In genomic region chr9:77953590-77953989, GRCh38 we compare ENCODE assay signal across 14 cellular contexts.
DNase-seq lines count a peak whose midpoint lies in the region; ATAC-seq and TF ChIP-seq lines count a peak whose summit lies in the region.
"Had no signal": no experiment of that assay in that cellular context is flagged by ENCODE, and none has a peak within 500 bp of the region (broad histone marks: within the 10 kb centered on the region; RNA-seq: fewer than 3 reads in every experiment).

No MANE protein-coding gene starts in this region.

- intact Hi-C loops in CD8-positive, alpha-beta T cell (cut with DNase I, micrococcal nuclease): no loop called here

- ATAC-seq in CD4-positive, CD25-positive, alpha-beta regulatory T cell (ENCODE audit: low read depth in 2 of 2): no peak
- ATAC-seq in WTC11 (no peak), HG03108 (IDR thresholded peaks at IDR 0.05; ENCODE audit: unreplicated experiment) (no peak)
- no peak for ATAC-seq in CD8-positive, alpha-beta T cell
- ATAC-seq: effector memory CD8-positive, alpha-beta T cell; stimulated activated naive CD8-positive, alpha-beta T cell treated with anti-CD3 and anti-CD28 coated beads, Interleukin-15, amount 100 ng/mL, for 72 hours had no signal

- no peaks in the 10 kb centered on the region for H3K9me3 ChIP-seq in CD4-positive, CD25-positive, alpha-beta regulatory T cell (ENCODE audit: control insufficient read depth in 2 of 2, low read length in 2 of 2)
- H3K9me3 ChIP-seq in KOPT-K1 (ENCODE audit: insufficient read depth, low read length, poor library complexity, severe bottlenecking): no peaks in the 10 kb centered on the region
- H3K9me3 ChIP-seq in CD8-positive, alpha-beta T cell (ENCODE audit: low read length): no peaks in the 10 kb centered on the region
- H3K9me3 ChIP-seq: heart right ventricle, psoas muscle had no signal

- no peak overlapping the region for H3K4me3 ChIP-seq in CD4-positive, CD25-positive, alpha-beta regulatory T cell (ENCODE audit: low read depth, low read length)
- H3K4me3 ChIP-seq in CD8-positive, alpha-beta T cell (ENCODE audit: low read depth, low read length): no peak overlapping the region
- H3K4me3 ChIP-seq: heart right ventricle, psoas muscle had no signal

- peaks cover 22 to 77% (median 44%) of the 10 kb centered on the region in 4 donors for H3K4me1 Mint-ChIP-seq in CD4-positive, CD25-positive, alpha-beta regulatory T cell
- H3K4me1 Mint-ChIP-seq in WTC11 (peaks cover 84% of the 10 kb centered on the region), mesothelial cell of epicardium (peaks cover 41% of the 10 kb centered on the region)
- H3K4me1 Mint-ChIP-seq in CD8-positive, alpha-beta T cell (ENCODE audit: low read depth): peaks cover 48% of the 10 kb centered on the region

- H3K27me3 Mint-ChIP-seq in CD4-positive, CD25-positive, alpha-beta regulatory T cell: no peaks in the 10 kb centered on the region
- H3K27me3 Mint-ChIP-seq in WTC11 (ENCODE audit: low read depth): no peaks in the 10 kb centered on the region
- no peaks in the 10 kb centered on the region for H3K27me3 Mint-ChIP-seq in mesothelial cell of epicardium (ENCODE audit: low read depth)
- H3K27me3 Mint-ChIP-seq in CD8-positive, alpha-beta T cell (ENCODE audit: low read depth): no peaks in the 10 kb centered on the region
- H3K27me3 Mint-ChIP-seq: stimulated activated naive CD8-positive, alpha-beta T cell treated with anti-CD3 and anti-CD28 coated beads, Interleukin-15, amount 100 ng/mL, for 72 hours had no signal

- TF ChIP-seq CTCF in WTC11 (IDR thresholded peaks at IDR 0.05) (no peak), mesothelial cell of epicardium (IDR thresholded peaks at IDR 0.05; ENCODE audit: unreplicated experiment) (no peak)
- TF ChIP-seq CTCF in CD8-positive, alpha-beta T cell (IDR thresholded peaks at IDR 0.05): no peak

- no peak for DNase-seq in CD4-positive, CD25-positive, alpha-beta regulatory T cell
- DNase-seq in WTC11 (ENCODE audit: low spot score): no peak
- no peak for DNase-seq in mesothelial cell of epicardium (ENCODE audit: low spot score in 2 of 2, unreplicated experiment in 2 of 2)
- DNase-seq in substantia nigra (lab: John Stamatoyannopoulos, UW): no peak
- DNase-seq in CD8-positive, alpha-beta T cell: no peak
- no peak for DNase-seq in hippocampal formation (lab: John Stamatoyannopoulos, UW)
- DNase-seq: activated T-cell treated with anti-CD3 and anti-CD28 coated beads for 4 hours; amygdala; effector memory CD8-positive, alpha-beta T cell; psoas muscle; stimulated activated naive CD8-positive, alpha-beta T cell treated with anti-CD3 and anti-CD28 coated beads, Interleukin-15, amount 100 ng/mL, for 72 hours had no signal

- peak overlapping the region in 2 of 3 donors; percentile 47 to 52 for H3K27ac Mint-ChIP-seq in CD4-positive, CD25-positive, alpha-beta regulatory T cell
- peak overlapping the region; percentile 16; the same call in 1 of the 2 replicates for H3K27ac Mint-ChIP-seq in WTC11
- H3K27ac Mint-ChIP-seq in mesothelial cell of epicardium: peak overlapping the region; percentile 38
- H3K27ac Mint-ChIP-seq in CD8-positive, alpha-beta T cell: no peak overlapping the region
- H3K27ac Mint-ChIP-seq: effector memory CD8-positive, alpha-beta T cell; stimulated activated naive CD8-positive, alpha-beta T cell treated with anti-CD3 and anti-CD28 coated beads, Interleukin-15, amount 100 ng/mL, for 72 hours had no signal

- H3K27ac ChIP-seq in CD4-positive, CD25-positive, alpha-beta regulatory T cell (ENCODE audit: insufficient read depth, low read length, poor library complexity, severe bottlenecking): no peak overlapping the region
- peak overlapping the region; percentile 48 for H3K27ac ChIP-seq in KOPT-K1 (ENCODE audit: low read depth, low read length, poor library complexity, severe bottlenecking)
- H3K27ac ChIP-seq in substantia nigra (ENCODE audit: low read depth, low read length, poor library complexity, severe bottlenecking): no peak overlapping the region
- H3K27ac ChIP-seq in CD8-positive, alpha-beta T cell (ENCODE audit: low read depth, low read length): no peak overlapping the region
- H3K27ac ChIP-seq: psoas muscle had no signal

- peaks cover 5% of the 10 kb centered on the region for H3K36me3 Mint-ChIP-seq in CD4-positive, CD25-positive, alpha-beta regulatory T cell
- H3K36me3 Mint-ChIP-seq in WTC11: no peaks in the 10 kb centered on the region
- H3K36me3 Mint-ChIP-seq in mesothelial cell of epicardium: peaks cover 3% of the 10 kb centered on the region
- no peaks in the 10 kb centered on the region for H3K36me3 Mint-ChIP-seq in CD8-positive, alpha-beta T cell

- H3K27me3 ChIP-seq in CD4-positive, CD25-positive, alpha-beta regulatory T cell (ENCODE audit: control insufficient read depth, insufficient read depth, low read length): no peaks in the 10 kb centered on the region
- H3K27me3 ChIP-seq in CD8-positive, alpha-beta T cell (ENCODE audit: insufficient read depth, low read length): no peaks in the 10 kb centered on the region
- H3K27me3 ChIP-seq: heart right ventricle had no signal

- POLR2A ChIA-PET in WTC11 (lab: Charles Lee): no interaction called here
- POLR2A ChIA-PET in CD8-positive, alpha-beta T cell (lab: Charles Lee): no interaction called here

- H3K9me3 Mint-ChIP-seq in CD4-positive, CD25-positive, alpha-beta regulatory T cell: no peaks in the 10 kb centered on the region
- H3K9me3 Mint-ChIP-seq in WTC11 (no peaks in the 10 kb centered on the region), mesothelial cell of epicardium (no peaks in the 10 kb centered on the region)
- no peaks in the 10 kb centered on the region for H3K9me3 Mint-ChIP-seq in CD8-positive, alpha-beta T cell
- H3K9me3 Mint-ChIP-seq: effector memory CD8-positive, alpha-beta T cell; stimulated activated naive CD8-positive, alpha-beta T cell treated with anti-CD3 and anti-CD28 coated beads, Interleukin-15, amount 100 ng/mL, for 72 hours had no signal

- H3K36me3 ChIP-seq in CD4-positive, CD25-positive, alpha-beta regulatory T cell (ENCODE audit: control insufficient read depth, insufficient read depth, low read length): no peaks in the 10 kb centered on the region
- peaks cover 9% of the 10 kb centered on the region for H3K36me3 ChIP-seq in KOPT-K1 (ENCODE audit: insufficient read depth, low read length)
- H3K36me3 ChIP-seq in CD8-positive, alpha-beta T cell (ENCODE audit: insufficient read depth, low read length): no peaks in the 10 kb centered on the region
- H3K36me3 ChIP-seq: heart right ventricle had no signal

- H3K4me1 ChIP-seq in CD4-positive, CD25-positive, alpha-beta regulatory T cell (ENCODE audit: control insufficient read depth, insufficient read depth, low read length, poor library complexity, severe bottlenecking): peaks cover 9% of the 10 kb centered on the region
- H3K4me1 ChIP-seq in CD8-positive, alpha-beta T cell (ENCODE audit: insufficient read depth, low read length): no peaks in the 10 kb centered on the region

- H3K4me3 Mint-ChIP-seq in CD4-positive, CD25-positive, alpha-beta regulatory T cell: no peak overlapping the region
- H3K4me3 Mint-ChIP-seq in WTC11: no peak overlapping the region
- H3K4me3 Mint-ChIP-seq in mesothelial cell of epicardium: no peak overlapping the region
- H3K4me3 Mint-ChIP-seq in CD8-positive, alpha-beta T cell: no peak overlapping the region
- H3K4me3 Mint-ChIP-seq: effector memory CD8-positive, alpha-beta T cell; stimulated activated naive CD8-positive, alpha-beta T cell treated with anti-CD3 and anti-CD28 coated beads, Interleukin-15, amount 100 ng/mL, for 72 hours had no signal

- CTCF ChIA-PET in WTC11 (lab: Charles Lee): interaction anchor here (1.1 kb wide), 1 partner anchor 82 kb away, joined by 3 read pairs; no protein-coding TSS in a partner anchor
- CTCF ChIA-PET in CD8-positive, alpha-beta T cell (lab: Charles Lee): no interaction called here

TF ChIP-seq in WTC11, 78 proteins besides CTCF, POLR2A, EP300 and RAD21:
- TF ChIP-seq FOXP1 (CRISPR knock-in tag; IDR thresholded peaks at IDR 0.05; ENCODE audit: borderline replicate concordance) (no peak), ESRRA (CRISPR knock-in tag; IDR thresholded peaks at IDR 0.05; ENCODE audit: borderline replicate concordance) (no peak), ERG (CRISPR knock-in tag; IDR thresholded peaks at IDR 0.05) (no peak)
